Comparison of ENCODE assay signal across 9 cellular contexts in genomic region chr17:77374170-77374936, GRCh38.
DNase-seq lines count a peak whose midpoint lies in the region; ATAC-seq, FAIRE-seq and TF ChIP-seq lines count a peak whose summit lies in the region.
"Had no signal": no experiment of that assay in that cellular context is flagged by ENCODE, and none has a peak within 500 bp of the region (broad histone marks: within the 10 kb centered on the region; RNA-seq: fewer than 3 reads in every experiment).

No MANE protein-coding gene starts in this region.

- H3K36me3 ChIP-seq in Peyer's patch, result no peaks in the 10 kb centered on the region
- no peaks in the 10 kb centered on the region for H3K36me3 ChIP-seq in thyroid gland

- no peaks in the 10 kb centered on the region for H3K9me3 ChIP-seq in Peyer's patch
- H3K9me3 ChIP-seq in thyroid gland, result no peaks in the 10 kb centered on the region

- no peak for ATAC-seq in GM18858 (IDR thresholded peaks at IDR 0.05; ENCODE audit: unreplicated experiment)

- H3K36me3 Mint-ChIP-seq in activated naive CD8-positive, alpha-beta T cell, result no peaks in the 10 kb centered on the region

- intact Hi-C loops in thyroid gland (cut with DNase I), result no loop called here

- WGBS in thyroid gland, 2 donors, result 1 to 2% methylated on average over 16 to 19 of the region's 34 CpGs

- H3K27me3 ChIP-seq in Peyer's patch (no peaks in the 10 kb centered on the region), thyroid gland (no peaks in the 10 kb centered on the region)

- peaks cover 73% of the 10 kb centered on the region for H3K4me1 Mint-ChIP-seq in activated naive CD8-positive, alpha-beta T cell (ENCODE audit: low read depth)

- TF ChIP-seq CTCF in Peyer's patch (IDR thresholded peaks at IDR 0.05) (peak in 3 of 6 experiments; percentile 13 to 19 (median 15)), thyroid gland (IDR thresholded peaks at IDR 0.05) (peak in 4 of 6 experiments; percentile 34 to 48 (median 40))

- DNase-seq in GM19239 (ENCODE audit: insufficient read length, low spot score), result peak; percentile 88
- peak; percentile 73 to 92 (median 85) for DNase-seq in Peyer's patch
- peak; percentile 41 for DNase-seq in glomerular endothelial cell (ENCODE audit: extremely low read depth, low read depth, low spot score)
- DNase-seq in occipital lobe (lab: John Stamatoyannopoulos, UW), result peak; percentile 29
- peak; percentile 92 to 94 for DNase-seq in thyroid gland
- no peak for DNase-seq in SKM-1 (lab: John Stamatoyannopoulos, UW; ENCODE audit: unreplicated experiment)

- peak; percentile 63 for FAIRE-seq in GM19239 (lab: Jason Lieb, UNC)

- H3K4me1 ChIP-seq in Peyer's patch (peaks cover 5 to 79% (median 28%) of the 10 kb centered on the region in 4 donors), thyroid gland (peaks cover 50 to 73% of the 10 kb centered on the region in 2 donors)

- H3K27ac Mint-ChIP-seq in activated naive CD8-positive, alpha-beta T cell, result peak overlapping the region; percentile 95

- peak overlapping the region; percentile 96 for H3K4me3 Mint-ChIP-seq in activated naive CD8-positive, alpha-beta T cell

- peak overlapping the region; percentile 87 to 93 (median 90) for H3K27ac ChIP-seq in Peyer's patch
- H3K27ac ChIP-seq in thyroid gland, result peak overlapping the region; percentile 77 to 98 (median 93)
- H3K27ac ChIP-seq: epithelial cell of prostate had no signal

- TF ChIP-seq POLR2A in Peyer's patch (IDR thresholded peaks at IDR 0.05), result peak; percentile 42 to 52
- peak; percentile 15 to 85 for TF ChIP-seq POLR2A in thyroid gland (IDR thresholded peaks at IDR 0.05)

- H3K4me3 ChIP-seq in Peyer's patch (peak overlapping the region; percentile 70 to 90 (median 70)), thyroid gland (replicated peaks in 1 of 3) (peak overlapping the region; percentile 55 to 82 (median 56))

- H3K9me3 Mint-ChIP-seq in activated naive CD8-positive, alpha-beta T cell (ENCODE audit: low read depth), result no peaks in the 10 kb centered on the region

- H3K27me3 Mint-ChIP-seq in activated naive CD8-positive, alpha-beta T cell, result no peaks in the 10 kb centered on the region
